ENCODE assay signal across 6 cellular contexts in genomic region chr11:65523323-65523968, GRCh38. TPM values are rescaled to one million over a fixed set of nuclear protein-coding genes. Genes with fewer than 3 reads are reported as not detected.
DNase-seq lines count a peak whose midpoint lies in the region; ATAC-seq and TF ChIP-seq lines count a peak whose summit lies in the region.
"Not testable (repeated sequence)": the region's sequence is repeated elsewhere in the genome, so short reads cannot be mapped to it uniquely, and the experiment has no call there.

No MANE protein-coding gene starts in this region.

- not testable (repeated sequence) for H3K27me3 Mint-ChIP-seq in activated CD8-positive, alpha-beta T cell treated with anti-CD3 and anti-CD28 coated beads for 36 hours; central memory CD8-positive, alpha-beta T cell

- peaks cover 49% of the 10 kb centered on the region for H3K4me1 Mint-ChIP-seq in activated CD8-positive, alpha-beta T cell treated with anti-CD3 and anti-CD28 coated beads for 36 hours (ENCODE audit: low read depth)
- H3K4me1 Mint-ChIP-seq in central memory CD8-positive, alpha-beta T cell, result peaks cover 33% of the 10 kb centered on the region

- peak overlapping the region; percentile 42 to 57 for H3K4me3 ChIP-seq in neutrophil (ENCODE audit: low read depth in 1 of 2, low read length in 1 of 2)
- not testable (repeated sequence) for H3K4me3 ChIP-seq in upper lobe of left lung

- CTCF ChIA-PET in activated CD8-positive, alpha-beta T cell treated with anti-CD3 and anti-CD28 coated beads for 36 hours (lab: Charles Lee), result interaction anchor here (2.5 kb wide), 2 partner anchors 17 to 48 kb away, joined by 10 to 16 read pairs; partner anchors contain the start of gene FAM89B

- TF ChIP-seq EP300 in upper lobe of left lung (IDR thresholded peaks at IDR 0.05), result not testable (repeated sequence)

- peak overlapping the region; percentile 74 for H3K4me3 Mint-ChIP-seq in activated CD8-positive, alpha-beta T cell treated with anti-CD3 and anti-CD28 coated beads for 36 hours
- peak overlapping the region; percentile 57 for H3K4me3 Mint-ChIP-seq in central memory CD8-positive, alpha-beta T cell

- not testable (repeated sequence) for H3K9me3 ChIP-seq in neutrophil, upper lobe of left lung

- TF ChIP-seq POLR2A in upper lobe of left lung (IDR thresholded peaks at IDR 0.05), result not testable (repeated sequence)

- DNase-seq in GM20000 (ENCODE audit: low spot score), result peak; percentile 15
- DNase-seq in activated CD8-positive, alpha-beta T cell treated with anti-CD3 and anti-CD28 coated beads for 36 hours, result peak; percentile 49
- not testable (repeated sequence) for DNase-seq in central memory CD8-positive, alpha-beta T cell (ENCODE audit: low spot score in 2 of 2); upper lobe of left lung
- peak; percentile 44 for DNase-seq in islet precursor cell

- not testable (repeated sequence) for TF ChIP-seq CTCF in GM20000 (IDR thresholded peaks at IDR 0.05; ENCODE audit: extremely low read depth, missing control alignments); activated CD8-positive, alpha-beta T cell treated with anti-CD3 and anti-CD28 coated beads for 36 hours (IDR thresholded peaks at IDR 0.05); neutrophil (IDR thresholded peaks at IDR 0.05); upper lobe of left lung (IDR thresholded peaks at IDR 0.05)

- not testable (repeated sequence) for H3K9me3 Mint-ChIP-seq in activated CD8-positive, alpha-beta T cell treated with anti-CD3 and anti-CD28 coated beads for 36 hours; central memory CD8-positive, alpha-beta T cell

- WGBS in upper lobe of left lung, 2 donors, result 75 to 79% methylated on average over 12 to 13 of the region's 13 CpGs

- H3K36me3 ChIP-seq in neutrophil (peaks cover 18% of the 10 kb centered on the region), upper lobe of left lung (peaks cover 0 to 21% (median 6%) of the 10 kb centered on the region in 4 donors)

- H3K27ac ChIP-seq in neutrophil (peak overlapping the region; percentile 81), upper lobe of left lung (peak overlapping the region in 3 of 4 donors; percentile 42 to 58 (median 53))

- H3K27me3 ChIP-seq in neutrophil, upper lobe of left lung: not testable (repeated sequence)

- H3K4me1 ChIP-seq in neutrophil (ENCODE audit: control insufficient read depth in 1 of 2, insufficient read depth in 1 of 2, low read depth in 1 of 2, low read length in 1 of 2) (peaks cover 37% of the 10 kb centered on the region in 2 experiments), upper lobe of left lung (peaks cover 21 to 37% (median 29%) of the 10 kb centered on the region in 4 donors)

- H3K36me3 Mint-ChIP-seq in activated CD8-positive, alpha-beta T cell treated with anti-CD3 and anti-CD28 coated beads for 36 hours (ENCODE audit: low read depth), result peaks cover 19% of the 10 kb centered on the region
- H3K36me3 Mint-ChIP-seq in central memory CD8-positive, alpha-beta T cell (ENCODE audit: insufficient read depth), result peaks cover 11% of the 10 kb centered on the region

- intact Hi-C loops in activated CD8-positive, alpha-beta T cell treated with anti-CD3 and anti-CD28 coated beads for 36 hours (cut with micrococcal nuclease), result not testable (repeated sequence)

- H3K27ac Mint-ChIP-seq in activated CD8-positive, alpha-beta T cell treated with anti-CD3 and anti-CD28 coated beads for 36 hours, result peak overlapping the region; percentile 94
- not testable (repeated sequence) for H3K27ac Mint-ChIP-seq in central memory CD8-positive, alpha-beta T cell (ENCODE audit: low read depth)

- peak; percentile 5 for ATAC-seq in activated CD8-positive, alpha-beta T cell treated with anti-CD3 and anti-CD28 coated beads for 36 hours
- not testable (repeated sequence) for ATAC-seq in central memory CD8-positive, alpha-beta T cell (replicated peaks; ENCODE audit: extremely low read depth, poor library complexity, severe bottlenecking); upper lobe of left lung (ENCODE audit: low FRiP score in 2 of 2)

- POLR2A ChIA-PET in activated CD8-positive, alpha-beta T cell treated with anti-CD3 and anti-CD28 coated beads for 36 hours (lab: Charles Lee), result interaction anchor here (0.6 to 4.0 kb wide), 4 partner anchors 24 to 170 kb away, joined by 3 to 42 read pairs (median 15); partner anchors contain the start of genes MALAT1 and NEAT1

RNA-seq across cellular contexts. Expression of gene SCYL1, which starts 1.4 kb away (rescaled TPM):
- total RNA-seq in activated CD8-positive, alpha-beta T cell treated with anti-CD3 and anti-CD28 coated beads for 36 hours, result 10 to 100 TPM; 71.5 to 76.8 TPM
- 100 to 1,000 TPM in 1 of 6 donors, 10 to 100 TPM in 5; 64.0 to 120 (median 88.8) TPM for total RNA-seq in upper lobe of left lung

RNA-seq across cellular contexts. Expression of gene MALAT1, which starts 24.6 kb away (rescaled TPM):
- 1,000 to 10,000 TPM; 3,856 to 3,869 TPM for total RNA-seq in activated CD8-positive, alpha-beta T cell treated with anti-CD3 and anti-CD28 coated beads for 36 hours
- total RNA-seq in upper lobe of left lung, result over 10,000 TPM in 5 of 6 donors, 1,000 to 10,000 TPM in 1; 9,697 to 52,390 (median 19,698) TPM

RNA-seq across cellular contexts. Expression of gene LTBP3, which starts 34.7 kb away (rescaled TPM):
- total RNA-seq in activated CD8-positive, alpha-beta T cell treated with anti-CD3 and anti-CD28 coated beads for 36 hours, result 10 to 100 TPM; 55.4 to 56.0 TPM
- 100 to 1,000 TPM in 5 of 6 donors, 10 to 100 TPM in 1; 99.9 to 479 (median 131) TPM for total RNA-seq in upper lobe of left lung

RNA-seq across cellular contexts. Expression of gene ZNRD2, which starts 46.8 kb away (rescaled TPM):
- 10 to 100 TPM; 54.3 to 54.7 TPM for total RNA-seq in activated CD8-positive, alpha-beta T cell treated with anti-CD3 and anti-CD28 coated beads for 36 hours
- total RNA-seq in upper lobe of left lung, result 10 to 100 TPM; 22.6 to 60.7 (median 39.7) TPM

RNA-seq across cellular contexts. Expression of gene FAM89B, which starts 48.9 kb away (rescaled TPM):
- total RNA-seq in activated CD8-positive, alpha-beta T cell treated with anti-CD3 and anti-CD28 coated beads for 36 hours, result 10 to 100 TPM; 12.7 to 16.0 TPM
- total RNA-seq in upper lobe of left lung, result 10 to 100 TPM; 27.9 to 65.8 (median 45.3) TPM
